Comparison of ENCODE assay signal across 8 cellular contexts in genomic region chr17:42980274-42980765, GRCh38. TPM values are rescaled to one million over a fixed set of nuclear protein-coding genes. Genes with fewer than 3 reads are reported as not detected.
DNase-seq lines count a peak whose midpoint lies in the region; ATAC-seq, FAIRE-seq and TF ChIP-seq lines count a peak whose summit lies in the region.

TSS of gene RUNDC1 (plus strand) at chr17:42980565. CDS start at chr17:42980577, 12 bp downstream.

- H3K27me3 ChIP-seq in KMS-11 (ENCODE audit: insufficient read depth, low read depth), result no peaks in the 10 kb centered on the region

- peaks cover 5% of the 10 kb centered on the region for H3K36me3 Mint-ChIP-seq in natural killer cell treated with Interleukin-12 subunit alpha and Interleukin-12 subunit beta and Interleukin-15 and Interleukin-18, amount 100 ng/mL, for 72 hours

- peak within 1 kb of the TSS; percentile 66 for H3K9ac ChIP-seq in KMS-11

- H3K79me2 ChIP-seq in KMS-11 (ENCODE audit: insufficient read depth, low read depth), result peaks cover 30% of the 10 kb centered on the region; the same call in 1 of the 2 replicates

- no peak for FAIRE-seq in RCC 7860 (lab: Jason Lieb, UNC)

- no peaks in the 10 kb centered on the region for H4K20me1 ChIP-seq in KMS-11 (ENCODE audit: insufficient read depth)

- peak within 1 kb of the TSS; percentile 87 for H2AFZ ChIP-seq in KMS-11 (ENCODE audit: low read depth)

- DNase-seq in COR-L47 (lab: John Stamatoyannopoulos, UW), result peak; percentile 89
- DNase-seq in RCC 7860 (ENCODE audit: low spot score), result peak; percentile 67
- peak; percentile 79 to 88 for DNase-seq in activated T-helper 1 cell treated with anti-CD3 and anti-CD28 coated beads, Interleukin-2, amount 50 U/mL, for 16 hours (ENCODE audit: low read depth in 1 of 2, low spot score in 1 of 2)
- peak; percentile 67 for DNase-seq in fibroblast of peridontal ligament (ENCODE audit: extremely low read depth)
- DNase-seq in natural killer cell treated with Interleukin-12 subunit alpha and Interleukin-12 subunit beta and Interleukin-15 and Interleukin-18, amount 100 ng/mL, for 72 hours (ENCODE audit: low spot score), result peak; percentile 93
- DNase-seq in stimulated activated naive CD4-positive, alpha-beta T cell treated with Interleukin-2 at 50 U/mL for 16 hours (lab: John Stamatoyannopoulos, UW), result peak; percentile 88

- H3K4me2 ChIP-seq in KMS-11, result peak within 1 kb of the TSS; percentile 89

- ATAC-seq in GM21526 (IDR thresholded peaks at IDR 0.05; ENCODE audit: low FRiP score, unreplicated experiment), result peak; percentile 55
- peak; percentile 91 to 96 for ATAC-seq in natural killer cell treated with Interleukin-12 subunit alpha and Interleukin-12 subunit beta and Interleukin-15 and Interleukin-18, amount 100 ng/mL, for 72 hours

- no peaks in the 10 kb centered on the region for H3K36me3 ChIP-seq in KMS-11 (ENCODE audit: insufficient read depth)

- peaks cover 0 to 6% of the 10 kb centered on the region in 2 donors for H3K27me3 Mint-ChIP-seq in natural killer cell treated with Interleukin-12 subunit alpha and Interleukin-12 subunit beta and Interleukin-15 and Interleukin-18, amount 100 ng/mL, for 72 hours

- no peaks in the 10 kb centered on the region for H3K9me3 Mint-ChIP-seq in natural killer cell treated with Interleukin-12 subunit alpha and Interleukin-12 subunit beta and Interleukin-15 and Interleukin-18, amount 100 ng/mL, for 72 hours

- H3K4me1 ChIP-seq in KMS-11 (ENCODE audit: low read depth, poor library complexity, severe bottlenecking), result peaks cover 35% of the 10 kb centered on the region

- peak within 1 kb of the TSS; percentile 78 for H3K27ac ChIP-seq in KMS-11

- peaks cover 22 to 27% of the 10 kb centered on the region in 2 donors for H3K4me1 Mint-ChIP-seq in natural killer cell treated with Interleukin-12 subunit alpha and Interleukin-12 subunit beta and Interleukin-15 and Interleukin-18, amount 100 ng/mL, for 72 hours (ENCODE audit: low read depth in 2 of 2)

- peak within 1 kb of the TSS; percentile 95 for H3K4me3 Mint-ChIP-seq in natural killer cell treated with Interleukin-12 subunit alpha and Interleukin-12 subunit beta and Interleukin-15 and Interleukin-18, amount 100 ng/mL, for 72 hours

- H3K4me3 ChIP-seq in KMS-11 (IDR thresholded peaks at IDR 0.05; ENCODE audit: insufficient read depth, low read depth, low read length), result no peak within 1 kb of the TSS

- no peak for TF ChIP-seq CTCF in KMS-11 (conservative IDR thresholded peaks at IDR 0.05; ENCODE audit: low read depth, low read length)

- H3K27ac Mint-ChIP-seq in natural killer cell treated with Interleukin-12 subunit alpha and Interleukin-12 subunit beta and Interleukin-15 and Interleukin-18, amount 100 ng/mL, for 72 hours, result peak within 1 kb of the TSS; percentile 91 to 96

RNA-seq across cellular contexts. Expression of gene RUNDC1, which starts in this region (rescaled TPM):
- 10 to 100 TPM; 17.9 to 19.0 TPM for total RNA-seq in natural killer cell treated with Interleukin-12 subunit alpha and Interleukin-12 subunit beta and Interleukin-15 and Interleukin-18, amount 100 ng/mL, for 72 hours
